ENCODE assay signal across 21 cellular contexts in genomic region chr1:76870037-76870436, GRCh38. TPM values are rescaled to one million over a fixed set of nuclear protein-coding genes. Genes with fewer than 3 reads are reported as not detected.
"Had no signal": no experiment of that assay in that cellular context is flagged by ENCODE, and none has a peak within 500 bp of the region (broad histone marks: within the 10 kb centered on the region; RNA-seq: fewer than 3 reads in every experiment).

No MANE protein-coding gene starts in this region.

- H3K27ac ChIP-seq: body of pancreas, left lung, psoas muscle, skin epidermis, stomach, upper lobe of left lung had no signal

- ATAC-seq: activated CD8-positive, alpha-beta T cell treated with anti-CD3 and anti-CD28 coated beads for 36 hours; body of pancreas; left lung; psoas muscle; right cardiac atrium had no signal

- DNase-seq: activated CD4-positive, alpha-beta T cell treated with anti-CD3 and anti-CD28 coated beads for 48 hours; activated CD4-positive, CD25-positive, alpha-beta regulatory T cell; activated CD8-positive, alpha-beta T cell treated with anti-CD3 and anti-CD28 coated beads for 36 hours; activated naive CD4-positive, alpha-beta T cell treated with anti-CD3 and anti-CD28 coated beads for 36 hours; activated T-cell treated with anti-CD3 and anti-CD28 coated beads, Interleukin-2, amount 50 U/mL, for 24 hours; body of pancreas; caudate nucleus; foreskin melanocyte; left lung; midbrain; psoas muscle; right cardiac atrium; stimulated activated CD4-positive, alpha-beta T cell treated with anti-CD3 and anti-CD28 coated beads, Interleukin-15, amount 100 ng/mL, for 24 hours; stimulated activated CD4-positive, alpha-beta T cell treated with anti-CD3 and anti-CD28 coated beads, Interleukin-4, amount 100 ng/mL, for 1 hour; stomach; SW 1271; T-helper 2 cell; upper lobe of left lung had no signal

- H3K4me3 ChIP-seq: body of pancreas, psoas muscle, skin epidermis had no signal

- H3K9me3 Mint-ChIP-seq: activated CD8-positive, alpha-beta T cell treated with anti-CD3 and anti-CD28 coated beads for 36 hours; activated naive CD4-positive, alpha-beta T cell treated with anti-CD3 and anti-CD28 coated beads for 36 hours; activated T-cell treated with anti-CD3 and anti-CD28 coated beads, Interleukin-2, amount 50 U/mL, for 24 hours; activated T-helper 2 cell treated with anti-CD3 and anti-CD28 coated beads, Interferon-gamma antibody, Interleukin-2, Interleukin-4, amounts not matched to agents 10 μg/mL and 5 μg/mL and 100 μg/mL, durations not matched to agents 14 hours and 24 hours and 36 hours had no signal

- H3K4me3 Mint-ChIP-seq: activated CD8-positive, alpha-beta T cell treated with anti-CD3 and anti-CD28 coated beads for 36 hours; activated naive CD4-positive, alpha-beta T cell treated with anti-CD3 and anti-CD28 coated beads for 36 hours; activated T-cell treated with anti-CD3 and anti-CD28 coated beads, Interleukin-2, amount 50 U/mL, for 24 hours had no signal

- H3K27ac Mint-ChIP-seq: activated CD8-positive, alpha-beta T cell treated with anti-CD3 and anti-CD28 coated beads for 36 hours; activated naive CD4-positive, alpha-beta T cell treated with anti-CD3 and anti-CD28 coated beads for 36 hours; activated T-cell treated with anti-CD3 and anti-CD28 coated beads, Interleukin-2, amount 50 U/mL, for 24 hours; activated T-helper 2 cell treated with anti-CD3 and anti-CD28 coated beads, Interferon-gamma antibody, Interleukin-2, Interleukin-4, amounts not matched to agents 10 μg/mL and 5 μg/mL and 100 μg/mL, durations not matched to agents 14 hours and 24 hours and 36 hours had no signal

- H3K36me3 ChIP-seq: left lung, stomach, upper lobe of left lung had no signal

- H3K9me3 ChIP-seq: body of pancreas, left lung, psoas muscle, stomach, upper lobe of left lung had no signal

RNA-seq across cellular contexts. Expression of gene ST6GALNAC5, which starts 2.8 kb away (rescaled TPM):
- total RNA-seq: activated CD8-positive, alpha-beta T cell treated with anti-CD3 and anti-CD28 coated beads for 36 hours; activated naive CD4-positive, alpha-beta T cell treated with anti-CD3 and anti-CD28 coated beads for 36 hours; activated T-helper 2 cell treated with anti-CD3 and anti-CD28 coated beads, Interferon-gamma antibody, Interleukin-2, Interleukin-4, amounts not matched to agents 10 μg/mL and 5 μg/mL and 100 μg/mL, durations not matched to agents 14 hours and 24 hours and 36 hours; lung microvascular endothelial cell had no signal
